In the genomic region with DNA sequence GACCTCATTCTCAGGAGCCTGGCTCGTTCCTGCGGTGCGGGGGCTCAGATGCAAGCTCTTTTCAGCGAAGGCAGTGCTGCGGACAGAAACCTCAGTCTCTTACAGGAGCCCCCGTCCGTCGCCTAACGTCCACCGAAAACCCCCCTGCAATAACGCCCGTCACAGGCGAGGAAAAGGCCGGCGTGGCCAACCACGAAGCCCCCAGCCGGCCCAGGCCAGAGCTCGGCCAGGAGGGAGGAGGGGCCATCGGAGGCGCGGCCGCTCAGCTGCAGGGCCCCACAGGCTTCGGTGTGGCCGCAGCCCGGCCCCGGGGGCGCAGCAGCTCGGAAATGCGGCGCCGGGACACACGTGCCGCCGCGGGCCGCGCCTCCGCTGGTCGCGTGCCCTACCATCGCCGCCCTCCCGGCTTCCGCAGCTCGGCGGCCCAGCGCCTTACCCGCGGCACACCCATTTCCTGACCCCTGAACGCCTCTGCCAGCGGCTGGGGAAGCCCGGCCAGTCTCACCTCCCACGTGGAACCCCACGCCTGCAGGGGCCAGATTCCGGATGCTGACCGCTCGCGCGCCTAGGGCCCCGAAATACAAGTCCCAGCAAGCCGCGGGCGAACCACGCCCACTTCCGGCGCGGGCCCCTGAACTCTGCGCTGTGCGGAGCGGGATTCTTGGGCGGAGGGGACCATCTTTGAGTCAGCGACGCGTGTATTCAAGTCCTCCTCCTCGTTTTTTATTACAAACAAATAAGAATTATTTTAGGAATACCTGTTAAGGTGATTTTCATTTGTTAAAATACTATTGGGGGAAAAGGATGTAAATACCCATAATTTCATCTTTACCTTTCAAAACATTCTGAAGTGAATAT, we compare ENCODE assay signal across 1 cellular context.
TF ChIP-seq lines count a peak whose summit lies in the region.

A gene (minus strand): TSS at position 582 of the 858 bp plus-strand sequence. CDS start 16,537 bp downstream, outside the sequence.

TF ChIP-seq in HCT116, 20 proteins besides CTCF, POLR2A, EP300 and RAD21 (continued from another document):
- no peak for TF ChIP-seq CBX3 (IDR thresholded peaks at IDR 0.05; ENCODE audit: low read depth)
- no peak for TF ChIP-seq EZH2phosphoT487 (IDR thresholded peaks at IDR 0.05; ENCODE audit: borderline replicate concordance)
- TF ChIP-seq EZH2 (IDR thresholded peaks at IDR 0.05): no peak
